In genomic region chr7:1459930-1460756, GRCh38 we compare ENCODE assay signal across 8 cellular contexts. TPM values are rescaled to one million over a fixed set of nuclear protein-coding genes. Genes with fewer than 3 reads are reported as not detected.
DNase-seq lines count a peak whose midpoint lies in the region; ATAC-seq and TF ChIP-seq lines count a peak whose summit lies in the region.

No MANE protein-coding gene starts in this region.

- ATAC-seq in HCT116 (peak; percentile 0; the same call in 1 of the 2 replicates), GM19455 (IDR thresholded peaks at IDR 0.05; ENCODE audit: unreplicated experiment) (no peak)
- peak; percentile 3 for ATAC-seq in stimulated activated naive CD8-positive, alpha-beta T cell treated with anti-CD3 and anti-CD28 coated beads, Interleukin-15, amount 100 ng/mL, for 72 hours

- H3K4me3 ChIP-seq in AG09309 (ENCODE audit: control insufficient read depth, low read depth, low read length) (peak overlapping the region; percentile 37), HCT116 (replicated peaks in 1 of 2; ENCODE audit: low read depth in 1 of 2, low read length in 2 of 2) (peak overlapping the region; percentile 43 to 57)

- no peaks in the 10 kb centered on the region for H3K27me3 ChIP-seq in HCT116 (ENCODE audit: insufficient read depth, low read length)

- H3K4me1 Mint-ChIP-seq in stimulated activated naive CD8-positive, alpha-beta T cell treated with anti-CD3 and anti-CD28 coated beads, Interleukin-15, amount 100 ng/mL, for 72 hours, result peaks cover 39% of the 10 kb centered on the region

- POLR2A ChIA-PET in HCT116 (lab: Charles Lee), result interaction anchor here (0.6 to 1.0 kb wide), 2 partner anchors 8 to 267 kb away, joined by 3 read pairs; no protein-coding TSS in a partner anchor

- TF ChIP-seq RAD21 in HCT116 (IDR thresholded peaks at IDR 0.05; ENCODE audit: low read depth), result no peak

- RAD21 ChIA-PET in HCT116 (lab: Charles Lee; ENCODE audit: low non-redundant PET in 1 of 2, low total read pairs in 2 of 2, uncharacterized antibody in 2 of 2, unreplicated experiment in 2 of 2), result interaction anchor here in 1 of 2 experiments (0.7 kb wide), 1 partner anchor 14 kb away, joined by 3 read pairs; no protein-coding TSS in a partner anchor

- no peaks in the 10 kb centered on the region for H3K9me2 ChIP-seq in HCT116 (ENCODE audit: insufficient read depth)

- BruUV-seq in HCT116 (replicated peaks; lab: Mats Ljungman, UMichigan), result no TSS peak

- peak overlapping the region; percentile 53 for H3K9ac ChIP-seq in HCT116 (ENCODE audit: low read length)

- peak overlapping the region; percentile 48 for H3K27ac ChIP-seq in HCT116 (ENCODE audit: low read depth, low read length)
- H3K27ac ChIP-seq in angular gyrus (ENCODE audit: low read depth, low read length), result peak overlapping the region; percentile 78

- H3K4me3 Mint-ChIP-seq in stimulated activated naive CD8-positive, alpha-beta T cell treated with anti-CD3 and anti-CD28 coated beads, Interleukin-15, amount 100 ng/mL, for 72 hours, result peak overlapping the region; percentile 69 to 84

- peak overlapping the region in 1 of 2 donors; percentile 8 for H3K27ac Mint-ChIP-seq in stimulated activated naive CD8-positive, alpha-beta T cell treated with anti-CD3 and anti-CD28 coated beads, Interleukin-15, amount 100 ng/mL, for 72 hours

- peaks cover 65 to 81% of the 10 kb centered on the region in 2 experiments for H3K4me1 ChIP-seq in HCT116 (ENCODE audit: control insufficient read depth in 1 of 2, insufficient read depth in 2 of 2, low read length in 2 of 2)

- peaks cover 13% of the 10 kb centered on the region for H3K27me3 Mint-ChIP-seq in stimulated activated naive CD8-positive, alpha-beta T cell treated with anti-CD3 and anti-CD28 coated beads, Interleukin-15, amount 100 ng/mL, for 72 hours

- H3K4me2 ChIP-seq in HCT116 (ENCODE audit: low read length), result peak overlapping the region; percentile 88

- DNase-seq in AG09309 (ENCODE audit: low read depth), result no peak
- DNase-seq in HCT116 (ENCODE audit: low read depth, low spot score), result no peak
- peak; percentile 25 for DNase-seq in inferior parietal cortex (ENCODE audit: extremely low spot score)
- no peak for DNase-seq in stimulated activated naive CD8-positive, alpha-beta T cell treated with anti-CD3 and anti-CD28 coated beads, Interleukin-15, amount 100 ng/mL, for 72 hours
- no peak for DNase-seq in SK-N-DZ (ENCODE audit: low spot score)
- no peak for DNase-seq in NCI-H526 (lab: John Stamatoyannopoulos, UW)

- no peak for TF ChIP-seq POLR2A in HCT116 (IDR thresholded peaks at IDR 0.05; ENCODE audit: borderline replicate concordance, extremely low read depth, insufficient read depth, insufficient read length)

- no peaks in the 10 kb centered on the region for H3K36me3 ChIP-seq in HCT116 (ENCODE audit: control insufficient read depth in 1 of 2, insufficient read depth in 2 of 2, low read length in 2 of 2)

- H2AFZ ChIP-seq in HCT116 (ENCODE audit: low read depth, low read length, poor library complexity, severe bottlenecking), result no peak overlapping the region

- no peaks in the 10 kb centered on the region for H3K9me3 ChIP-seq in HCT116 (ENCODE audit: control insufficient read depth in 1 of 2, insufficient read depth in 1 of 2, low read depth in 1 of 2, low read length in 2 of 2)

- intact Hi-C loops in HCT116 (cut with micrococcal nuclease), result no loop called here

- H3K79me2 ChIP-seq in HCT116 (ENCODE audit: insufficient read depth, low read length), result peaks cover 39% of the 10 kb centered on the region

- no peaks in the 10 kb centered on the region for H3K9me3 Mint-ChIP-seq in stimulated activated naive CD8-positive, alpha-beta T cell treated with anti-CD3 and anti-CD28 coated beads, Interleukin-15, amount 100 ng/mL, for 72 hours

- CTCF ChIA-PET in HCT116 (lab: Charles Lee), result interaction anchor here (0.6 kb wide), 1 partner anchor 14 kb away, joined by 3 read pairs; no protein-coding TSS in a partner anchor

- H4K20me1 ChIP-seq in HCT116 (ENCODE audit: insufficient read depth), result no peaks in the 10 kb centered on the region

- TF ChIP-seq CTCF in AG09309 (IDR thresholded peaks at IDR 0.05; ENCODE audit: control insufficient read depth, insufficient read depth, low read depth, low read length, missing control alignments) (no peak), HCT116 (IDR thresholded peaks at IDR 0.05 in 2 of 3, conservative IDR thresholded peaks at IDR 0.05 in 1 of 3; ENCODE audit: borderline replicate concordance in 1 of 3, insufficient read depth in 1 of 3, low read depth in 2 of 3, low read length in 2 of 3) (no peak)

TF ChIP-seq in HCT116, 20 proteins besides CTCF, POLR2A, EP300 and RAD21:
- TF ChIP-seq YY1 (IDR thresholded peaks at IDR 0.05; ENCODE audit: extremely low read depth, insufficient replicate concordance, low read depth, low read length) (no peak), ELF1 (IDR thresholded peaks at IDR 0.05; ENCODE audit: borderline replicate concordance, low read depth) (no peak), POLR2AphosphoS5 (IDR thresholded peaks at IDR 0.05; ENCODE audit: low read depth, low read length) (no peak)
TF ChIP-seq in HCT116: peak in this region for 0.

RNA-seq across cellular contexts. Expression of gene MICALL2, which starts 0.9 kb away (rescaled TPM):
- total RNA-seq in HCT116 (2021; ENCODE audit: unreplicated experiment), result 60.7 TPM
- 37.9 and 38.6 TPM in 2 replicates for polyA plus RNA-seq in HCT116 (2012)
- polyA plus RNA-seq in SK-N-DZ (2014; cell fraction: cytosol; rRNA removed), result not detected in 2 replicates
- 0.18 and 1.5 TPM in 2 replicates for polyA plus RNA-seq in SK-N-DZ (2014; cell fraction: nucleus; rRNA removed)

RNA-seq across cellular contexts. Expression of gene INTS1, which starts 44.0 kb away (rescaled TPM):
- total RNA-seq in HCT116 (2021; ENCODE audit: unreplicated experiment), result 167 TPM
- 100 TPM in 2 replicates for polyA plus RNA-seq in HCT116 (2012)
- polyA plus RNA-seq in SK-N-DZ (2014; cell fraction: cytosol; rRNA removed), result 42.2 and 44.8 TPM in 2 replicates
- 127 and 147 TPM in 2 replicates for polyA plus RNA-seq in SK-N-DZ (2014; cell fraction: nucleus; rRNA removed)
